ENCODE assay signal across 17 cellular contexts in genomic region chr16:13254998-13255614, GRCh38.
DNase-seq lines count a peak whose midpoint lies in the region; ATAC-seq and TF ChIP-seq lines count a peak whose summit lies in the region.
"Had no signal": no experiment of that assay in that cellular context is flagged by ENCODE, and none has a peak within 500 bp of the region (broad histone marks: within the 10 kb centered on the region; RNA-seq: fewer than 3 reads in every experiment).

No MANE protein-coding gene starts in this region.

- H3K27me3 Mint-ChIP-seq in stimulated activated naive B cell treated with anti-CD40 and anti-IgM and Interleukin-4, amounts not matched to agents 10 μg/mL and 1 μg/mL and 100 μg/mL, for 72 hours, result no peaks in the 10 kb centered on the region
- H3K27me3 Mint-ChIP-seq: B cell had no signal

- peaks cover 5 to 6% of the 10 kb centered on the region in 2 donors for H3K4me1 Mint-ChIP-seq in stimulated activated naive B cell treated with anti-CD40 and anti-IgM and Interleukin-4, amounts not matched to agents 10 μg/mL and 1 μg/mL and 100 μg/mL, for 72 hours
- H3K4me1 Mint-ChIP-seq: B cell, H9 had no signal

- peak; percentile 62 for ATAC-seq in GM18868 (IDR thresholded peaks at IDR 0.05; ENCODE audit: unreplicated experiment)
- ATAC-seq in stimulated activated naive B cell treated with anti-CD40 and anti-IgM and Interleukin-4, amounts not matched to agents 10 μg/mL and 1 μg/mL and 100 μg/mL, for 72 hours (replicated peaks), result peak; percentile 73 to 91
- ATAC-seq in GM18861 (IDR thresholded peaks at IDR 0.05; ENCODE audit: unreplicated experiment), result no peak
- ATAC-seq in HG02884 (IDR thresholded peaks at IDR 0.05; ENCODE audit: unreplicated experiment), result no peak
- ATAC-seq: CD8-positive, alpha-beta T cell; K562 had no signal

- H3K27ac ChIP-seq in OCI-LY3 (ENCODE audit: low read length), result peak overlapping the region; percentile 97
- H3K27ac ChIP-seq: BLaER1 treated with 17β-estradiol and CSF1 and Interleukin-3, amounts not matched to agents 10 nM and 100 nM; HL-60 had no signal

- no peaks in the 10 kb centered on the region for H3K36me3 Mint-ChIP-seq in stimulated activated naive B cell treated with anti-CD40 and anti-IgM and Interleukin-4, amounts not matched to agents 10 μg/mL and 1 μg/mL and 100 μg/mL, for 72 hours
- H3K36me3 Mint-ChIP-seq: CD8-positive, alpha-beta T cell had no signal

- H3K27ac Mint-ChIP-seq in stimulated activated naive B cell treated with anti-CD40 and anti-IgM and Interleukin-4, amounts not matched to agents 10 μg/mL and 1 μg/mL and 100 μg/mL, for 72 hours, result peak overlapping the region; percentile 2
- H3K27ac Mint-ChIP-seq: B cell; CD8-positive, alpha-beta T cell; H9 had no signal

- H4K20me1 ChIP-seq in OCI-LY3 (ENCODE audit: insufficient read depth, low read length), result no peaks in the 10 kb centered on the region
- H4K20me1 ChIP-seq: BLaER1 treated with 17β-estradiol and CSF1 and Interleukin-3, amounts not matched to agents 10 nM and 100 nM had no signal

- peaks cover 5 to 17% of the 10 kb centered on the region in 2 donors for H3K9me3 Mint-ChIP-seq in stimulated activated naive B cell treated with anti-CD40 and anti-IgM and Interleukin-4, amounts not matched to agents 10 μg/mL and 1 μg/mL and 100 μg/mL, for 72 hours
- H3K9me3 Mint-ChIP-seq: CD8-positive, alpha-beta T cell had no signal

- peak overlapping the region; percentile 64 for H3K4me2 ChIP-seq in OCI-LY3 (ENCODE audit: low read length)
- H3K4me2 ChIP-seq: BLaER1 treated with 17β-estradiol and CSF1 and Interleukin-3, amounts not matched to agents 10 nM and 100 nM had no signal

- TF ChIP-seq CTCF in GM06990 (IDR thresholded peaks at IDR 0.05; ENCODE audit: insufficient read depth, low read length, poor library complexity, severe bottlenecking), result no peak
- TF ChIP-seq CTCF in OCI-LY3 (IDR thresholded peaks at IDR 0.05; ENCODE audit: low read depth, low read length), result no peak

- peaks cover 11% of the 10 kb centered on the region; the same call in 1 of the 2 replicates for H3K9me3 ChIP-seq in OCI-LY3 (ENCODE audit: insufficient read depth, low read length)

- H3K4me3 ChIP-seq in GM06990 (replicated peaks; ENCODE audit: low read depth, low read length) (no peak overlapping the region), OCI-LY3 (ENCODE audit: low read length) (peak overlapping the region; percentile 51)
- H3K4me3 ChIP-seq: BLaER1 treated with 17β-estradiol and CSF1 and Interleukin-3, amounts not matched to agents 10 nM and 100 nM; K562 had no signal

- no peaks in the 10 kb centered on the region for H3K79me2 ChIP-seq in OCI-LY3 (ENCODE audit: low read length)

- peak overlapping the region; percentile 68 for H3K9ac ChIP-seq in OCI-LY3 (ENCODE audit: low read length)
- H3K9ac ChIP-seq: BLaER1 treated with 17β-estradiol and CSF1 and Interleukin-3, amounts not matched to agents 10 nM and 100 nM had no signal

- H3K27me3 ChIP-seq in GM06990 (replicated peaks; ENCODE audit: control insufficient read depth, insufficient read depth, low read length) (no peaks in the 10 kb centered on the region), OCI-LY3 (ENCODE audit: low read depth, low read length) (no peaks in the 10 kb centered on the region)
- H3K27me3 ChIP-seq: BLaER1 treated with 17β-estradiol and CSF1 and Interleukin-3, amounts not matched to agents 10 nM and 100 nM had no signal

- H2AFZ ChIP-seq in OCI-LY3 (ENCODE audit: low read depth, low read length), result no peak overlapping the region

- H3K4me3 Mint-ChIP-seq in stimulated activated naive B cell treated with anti-CD40 and anti-IgM and Interleukin-4, amounts not matched to agents 10 μg/mL and 1 μg/mL and 100 μg/mL, for 72 hours, result no peak overlapping the region
- H3K4me3 Mint-ChIP-seq: B cell; CD8-positive, alpha-beta T cell; H9 had no signal

- peaks cover 51% of the 10 kb centered on the region for H3K4me1 ChIP-seq in OCI-LY3 (ENCODE audit: low read length)
- H3K4me1 ChIP-seq: BLaER1 treated with 17β-estradiol and CSF1 and Interleukin-3, amounts not matched to agents 10 nM and 100 nM had no signal

- H3K36me3 ChIP-seq in GM06990 (ENCODE audit: control insufficient read depth, insufficient read depth, low read length) (no peaks in the 10 kb centered on the region), OCI-LY3 (replicated peaks; ENCODE audit: low read depth, low read length) (peaks cover 25% of the 10 kb centered on the region)
- H3K36me3 ChIP-seq: BLaER1 treated with 17β-estradiol and CSF1 and Interleukin-3, amounts not matched to agents 10 nM and 100 nM had no signal

- DNase-seq in GM06990 (ENCODE audit: extremely low read depth, insufficient read length) (peak; percentile 17), DMS153 (lab: John Stamatoyannopoulos, UW) (no peak)
- DNase-seq in stimulated activated naive B cell treated with anti-CD40 and anti-IgM and Interleukin-4, amounts not matched to agents 10 μg/mL and 1 μg/mL and 100 μg/mL, for 72 hours, result no peak
- DNase-seq: Calu3; CD8-positive, alpha-beta T cell; DMS53; DND-41; H9; IMR-90 had no signal

Comparison
In these comparisons a context has a peak if more than half of its experiments do, and no peak if none do; other contexts are left out.
1. ATAC-seq: peak in GM18868 (single experiment) and stimulated activated naive B cell treated with anti-CD40 and anti-IgM and Interleukin-4, amounts not matched to agents 10 μg/mL and 1 μg/mL and 100 μg/mL, for 72 hours (2 of 2); none in GM18861 (single experiment) and HG02884 (single experiment).